8 cellular contexts compared by ENCODE assay signal in the genomic region with DNA sequence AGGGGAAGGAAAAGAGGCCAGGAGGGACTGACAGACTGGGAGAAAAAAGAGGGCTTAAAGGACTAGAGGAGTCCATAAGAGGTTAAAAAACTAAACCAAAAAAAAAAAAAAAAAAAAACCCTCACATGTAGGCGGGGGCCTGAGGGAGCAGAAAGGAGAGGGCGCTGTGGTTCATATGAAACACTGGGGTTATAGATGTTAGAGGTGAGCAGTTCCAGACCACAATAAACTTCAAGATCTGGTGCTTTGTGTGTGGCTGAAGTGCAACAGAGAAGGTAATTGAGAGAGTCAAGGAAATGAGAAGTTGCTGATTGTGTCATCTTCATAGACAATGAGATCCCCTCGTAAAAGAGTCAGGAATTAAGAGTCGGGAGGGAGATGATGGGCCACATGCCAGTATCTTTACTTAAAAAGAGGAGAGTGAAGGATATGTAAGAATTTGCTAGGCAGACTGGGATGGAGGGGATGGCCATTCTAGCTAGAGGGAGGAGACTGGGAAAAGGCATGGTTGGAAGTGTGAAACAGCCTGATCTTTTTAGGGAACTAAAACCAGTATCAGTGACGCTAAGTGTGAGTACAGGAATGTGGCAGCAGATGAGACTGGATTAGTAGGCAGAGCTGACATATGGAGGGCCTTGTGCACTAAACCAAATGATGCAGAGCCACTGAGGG. TPM values are rescaled to one million over a fixed set of nuclear protein-coding genes. Genes with fewer than 3 reads are reported as not detected.
DNase-seq lines count a peak whose midpoint lies in the region; ATAC-seq and TF ChIP-seq lines count a peak whose summit lies in the region.

No MANE protein-coding gene starts in this region.

- H3K9me3 Mint-ChIP-seq in activated naive CD4-positive, alpha-beta T cell treated with anti-CD3 and anti-CD28 coated beads, Interleukin-2, amount 10 ng/mL, durations not matched to agents 7 days and 5 days = peaks cover 5% of the 10 kb centered on the region

- H3K4me3 Mint-ChIP-seq in activated naive CD4-positive, alpha-beta T cell treated with anti-CD3 and anti-CD28 coated beads, Interleukin-2, amount 10 ng/mL, durations not matched to agents 7 days and 5 days = no peak overlapping the region

- H3K27me3 Mint-ChIP-seq in activated naive CD4-positive, alpha-beta T cell treated with anti-CD3 and anti-CD28 coated beads, Interleukin-2, amount 10 ng/mL, durations not matched to agents 7 days and 5 days = peaks cover 5% of the 10 kb centered on the region

- CTCF ChIA-PET in activated naive CD4-positive, alpha-beta T cell treated with anti-CD3 and anti-CD28 coated beads, Interleukin-2, amount 10 ng/mL, durations not matched to agents 7 days and 5 days (lab: Charles Lee) = interaction anchor here (0.6 kb wide), 1 partner anchor 83 kb away, joined by 3 read pairs; no protein-coding TSS in a partner anchor

- TF ChIP-seq POLR2A in esophagus squamous epithelium (IDR thresholded peaks at IDR 0.05) = no peak

- 31% methylated on average over 5 of the region's 5 CpGs for WGBS in esophagus squamous epithelium, 2 donors

- H3K36me3 Mint-ChIP-seq in activated naive CD4-positive, alpha-beta T cell treated with anti-CD3 and anti-CD28 coated beads, Interleukin-2, amount 10 ng/mL, durations not matched to agents 7 days and 5 days = peaks cover 2% of the 10 kb centered on the region

- no peak for TF ChIP-seq CTCF in esophagus squamous epithelium (IDR thresholded peaks at IDR 0.05)

- H3K4me1 Mint-ChIP-seq in activated naive CD4-positive, alpha-beta T cell treated with anti-CD3 and anti-CD28 coated beads, Interleukin-2, amount 10 ng/mL, durations not matched to agents 7 days and 5 days = peaks cover 15% of the 10 kb centered on the region

- no peaks in the 10 kb centered on the region for H3K36me3 ChIP-seq in esophagus squamous epithelium

- H3K4me3 ChIP-seq in esophagus squamous epithelium = no peak overlapping the region

- peak; percentile 12 for DNase-seq in stimulated activated CD4-positive, alpha-beta T cell treated with anti-CD3 and anti-CD28 coated beads, Interleukin-4, amount 100 ng/mL, for 24 hours
- DNase-seq in stimulated activated CD4-positive, alpha-beta T cell treated with anti-CD3 and anti-CD28 coated beads, Interleukin-4, amount 100 ng/mL, for 1 hour = no peak
- peak; percentile 54 for DNase-seq in activated naive CD4-positive, alpha-beta T cell treated with anti-CD3 and anti-CD28 coated beads, Interleukin-2, amount 10 ng/mL, durations not matched to agents 7 days and 5 days
- DNase-seq in OCI-M2 (lab: John Stamatoyannopoulos, UW; ENCODE audit: unreplicated experiment) (no peak), dermis blood vessel endothelial cell (no peak), esophagus squamous epithelium (lab: John Stamatoyannopoulos, UW) (no peak), NCI-H2029 treated with DMSO at 0.1 percent for 48 hours (lab: John Stamatoyannopoulos, UW) (no peak)

- intact Hi-C loops in esophagus squamous epithelium (cut with DNase I) = no loop called here

- H3K27ac Mint-ChIP-seq in activated naive CD4-positive, alpha-beta T cell treated with anti-CD3 and anti-CD28 coated beads, Interleukin-2, amount 10 ng/mL, durations not matched to agents 7 days and 5 days = peak overlapping the region; percentile 82

- H3K27me3 ChIP-seq in esophagus squamous epithelium = no peaks in the 10 kb centered on the region

- H3K27ac ChIP-seq in esophagus squamous epithelium = no peak overlapping the region

- H3K9me3 ChIP-seq in esophagus squamous epithelium = no peaks in the 10 kb centered on the region

- H3K4me1 ChIP-seq in esophagus squamous epithelium = no peaks in the 10 kb centered on the region

- ATAC-seq in HG03342 (IDR thresholded peaks at IDR 0.05; ENCODE audit: unreplicated experiment) = peak; percentile 87

RNA-seq across cellular contexts. Expression of gene OGT, which starts 18.4 kb away (rescaled TPM):
- 92.8 and 149 TPM in 2 replicates for total RNA-seq in dermis blood vessel endothelial cell
- total RNA-seq in esophagus squamous epithelium = 100 to 1,000 TPM in 1 of 4 donors, 10 to 100 TPM in 3; 56.3 to 157 (median 67.0) TPM

Comparison
In these comparisons a context has a peak if more than half of its experiments do, and no peak if none do; other contexts are left out.
1. DNase-seq: peak in stimulated activated CD4-positive, alpha-beta T cell treated with anti-CD3 and anti-CD28 coated beads, Interleukin-4, amount 100 ng/mL, for 24 hours (single experiment) and activated naive CD4-positive, alpha-beta T cell treated with anti-CD3 and anti-CD28 coated beads, Interleukin-2, amount 10 ng/mL, durations not matched to agents 7 days and 5 days (single experiment); none in stimulated activated CD4-positive, alpha-beta T cell treated with anti-CD3 and anti-CD28 coated beads, Interleukin-4, amount 100 ng/mL, for 1 hour (single experiment), OCI-M2 (single experiment), dermis blood vessel endothelial cell (single experiment), esophagus squamous epithelium (single experiment) and NCI-H2029 treated with DMSO at 0.1 percent for 48 hours (single experiment).